ENCODE assay signal across 10 cellular contexts in the genomic region with DNA sequence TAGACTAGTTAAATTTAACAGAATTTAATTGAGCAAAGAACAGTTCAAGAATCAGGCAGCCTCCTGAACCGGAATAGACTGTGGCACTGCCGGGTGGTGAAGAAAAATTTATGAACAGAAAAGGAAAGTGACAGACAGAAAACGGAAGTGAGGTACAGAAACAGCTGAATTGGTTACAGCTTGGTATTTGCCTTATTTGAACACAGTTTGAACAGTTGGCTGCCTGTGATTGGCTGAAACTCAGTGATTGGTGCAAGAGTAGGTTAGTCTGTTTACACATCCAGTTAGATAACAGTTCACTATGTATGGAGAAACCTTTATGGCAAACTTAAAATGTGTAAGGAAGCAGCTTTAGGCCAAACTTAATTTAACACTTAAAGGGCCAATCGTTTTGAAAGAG.
DNase-seq lines count a peak whose midpoint lies in the region; ATAC-seq and TF ChIP-seq lines count a peak whose summit lies in the region.
"Had no signal": no experiment of that assay in that cellular context is flagged by ENCODE, and none has a peak within 500 bp of the region (broad histone marks: within the 10 kb centered on the region; RNA-seq: fewer than 3 reads in every experiment).

No MANE protein-coding gene starts in this region.

- no peak overlapping the region for H3K4me3 ChIP-seq in GM12864 (ENCODE audit: low read depth, low read length)
- H3K4me3 ChIP-seq in OCI-LY1 (ENCODE audit: low read depth, low read length, poor library complexity, severe bottlenecking): no peak overlapping the region
- no peak overlapping the region for H3K4me3 ChIP-seq in endodermal cell (ENCODE audit: low read length)

- no peaks in the 10 kb centered on the region for H3K4me1 Mint-ChIP-seq in endodermal cell

- no peak overlapping the region for H3K27ac ChIP-seq in OCI-LY1 (ENCODE audit: low read depth, low read length, poor library complexity, severe bottlenecking)
- H3K27ac ChIP-seq in endodermal cell (ENCODE audit: low read depth, low read length): no peak overlapping the region

- H3K9me3 ChIP-seq in OCI-LY1 (ENCODE audit: low read length) (no peaks in the 10 kb centered on the region), endodermal cell (ENCODE audit: control insufficient read depth, low read length) (no peaks in the 10 kb centered on the region)

- H3K4me3 Mint-ChIP-seq in endodermal cell: no peak overlapping the region

- H3F3A ChIP-seq in OCI-LY1 (ENCODE audit: insufficient read depth, low read length): no peaks in the 10 kb centered on the region

- no peaks in the 10 kb centered on the region for H4K20me1 ChIP-seq in OCI-LY1 (ENCODE audit: insufficient read depth, low read length)

- H3K36me3 ChIP-seq in OCI-LY1 (ENCODE audit: insufficient read depth, low read length) (no peaks in the 10 kb centered on the region), endodermal cell (ENCODE audit: control insufficient read depth, insufficient read depth, low read length) (no peaks in the 10 kb centered on the region)

- DNase-seq in GM12864 (ENCODE audit: low read depth) (peak; percentile 16), kidney glomerular epithelial cell (lab: John Stamatoyannopoulos, UW) (peak; percentile 25), endodermal cell (no peak), NCI-H1694 treated with DMSO at 0.1 percent for 48 hours (lab: John Stamatoyannopoulos, UW) (no peak), HPDE6-E6E7 (ENCODE audit: extremely low spot score) (no peak)
- DNase-seq in effector CD8-positive, alpha-beta T cell (lab: John Stamatoyannopoulos, UW): no peak
- DNase-seq: activated effector memory CD4-positive, alpha-beta T cell treated with Interleukin-2 at 50 U/mL for 16 hours; NCI-H2081 treated with DMSO at 0.1 percent for 48 hours had no signal

- peak overlapping the region; percentile 70; the same call in 1 of the 2 replicates for H2AFZ ChIP-seq in OCI-LY1 (ENCODE audit: low read length)

- WGBS in endodermal cell (ENCODE audit: insufficient coverage in 1 of 2, insufficient read length in 1 of 2), 2 experiments: 79 to 80% methylated on average over 3 to 4 of the region's 4 CpGs

- H3K27me3 Mint-ChIP-seq in endodermal cell (ENCODE audit: insufficient read depth): no peaks in the 10 kb centered on the region

- no peaks in the 10 kb centered on the region for H3K4me1 ChIP-seq in OCI-LY1 (ENCODE audit: insufficient read depth, low read length, severe bottlenecking)
- H3K4me1 ChIP-seq in endodermal cell (ENCODE audit: control insufficient read depth, insufficient read depth, low read length): no peaks in the 10 kb centered on the region

- H3K9ac ChIP-seq in OCI-LY1 (ENCODE audit: low read length) (no peak overlapping the region), endodermal cell (ENCODE audit: extremely low read depth, low read length, poor library complexity, severe bottlenecking) (no peak overlapping the region)

- TF ChIP-seq CTCF in GM12864 (IDR thresholded peaks at IDR 0.05; ENCODE audit: low read depth, low read length, missing control alignments) (no peak), OCI-LY1 (IDR thresholded peaks at IDR 0.05; ENCODE audit: low read length) (no peak), endodermal cell (conservative IDR thresholded peaks at IDR 0.05) (no peak)

- no peaks in the 10 kb centered on the region for H3K79me2 ChIP-seq in OCI-LY1 (ENCODE audit: insufficient read depth, low read length)

- peak; percentile 81 for ATAC-seq in GM21723 (IDR thresholded peaks at IDR 0.05; ENCODE audit: unreplicated experiment)

- no peaks in the 10 kb centered on the region for H3K36me3 Mint-ChIP-seq in endodermal cell (ENCODE audit: low read depth)

- H3K27me3 ChIP-seq in OCI-LY1 (ENCODE audit: insufficient read depth, low read length): no peaks in the 10 kb centered on the region; the same call in 1 of the 2 replicates
- no peaks in the 10 kb centered on the region for H3K27me3 ChIP-seq in endodermal cell (ENCODE audit: control insufficient read depth, insufficient read depth, low read length, poor library complexity, severe bottlenecking)

- H3K27ac Mint-ChIP-seq in endodermal cell: no peak overlapping the region

- H3K4me2 ChIP-seq in OCI-LY1 (ENCODE audit: low read length): no peak overlapping the region; the same call in 1 of the 2 replicates

- H3K9me3 Mint-ChIP-seq in endodermal cell: peaks cover 3% of the 10 kb centered on the region

- H3K9me2 ChIP-seq in OCI-LY1 (ENCODE audit: low read depth, low read length): no peaks in the 10 kb centered on the region

Comparison
In these comparisons a context has a peak if more than half of its experiments do, and no peak if none do; other contexts are left out.
1. DNase-seq: peak in GM12864 (single experiment) and kidney glomerular epithelial cell (single experiment); none in endodermal cell (single experiment), NCI-H1694 treated with DMSO at 0.1 percent for 48 hours (single experiment), HPDE6-E6E7 (single experiment) and effector CD8-positive, alpha-beta T cell (single experiment).